ENCODE assay signal across 1 cellular context in genomic region chr1:21267191-21268077, GRCh38.
TF ChIP-seq lines count a peak whose summit lies in the region.

No MANE protein-coding gene starts in this region.

TF ChIP-seq in A549, 52 proteins besides CTCF, POLR2A, EP300 and RAD21 (continued from another document):
- TF ChIP-seq BCL3 (IDR thresholded peaks at IDR 0.05): no peak
- no peak for TF ChIP-seq HEYL (CRISPR knock-in tag; IDR thresholded peaks at IDR 0.05)
- no peak for TF ChIP-seq JUNB (IDR thresholded peaks at IDR 0.05)
- no peak for TF ChIP-seq NPAS2 (CRISPR knock-in tag; IDR thresholded peaks at IDR 0.05; ENCODE audit: borderline replicate concordance)
